Comparison of ENCODE assay signal across 1 cellular context in genomic region chr10:102422586-102423129, GRCh38.
TF ChIP-seq lines count a peak whose summit lies in the region.

No MANE protein-coding gene starts in this region.

TF ChIP-seq in HepG2, 621 proteins besides CTCF, POLR2A, EP300 and RAD21 (continued from another document and continues in another):
- no peak for TF ChIP-seq CBX2 (IDR thresholded peaks at IDR 0.05; ENCODE audit: low read depth, low read length)
- no peak for TF ChIP-seq CBX2 (CRISPR knock-in tag; IDR thresholded peaks at IDR 0.05; ENCODE audit: low read depth)
- TF ChIP-seq ZNF350 (CRISPR knock-in tag; IDR thresholded peaks at IDR 0.05; ENCODE audit: borderline replicate concordance, low read depth), result no peak; the same call in 1 of the 2 replicates
- TF ChIP-seq KMT2A (CRISPR knock-in tag; IDR thresholded peaks at IDR 0.05), result peak; percentile 80
- TF ChIP-seq MAF1 (CRISPR knock-in tag; IDR thresholded peaks at IDR 0.05; ENCODE audit: borderline replicate concordance), result no peak
- TF ChIP-seq, protein P1, sequence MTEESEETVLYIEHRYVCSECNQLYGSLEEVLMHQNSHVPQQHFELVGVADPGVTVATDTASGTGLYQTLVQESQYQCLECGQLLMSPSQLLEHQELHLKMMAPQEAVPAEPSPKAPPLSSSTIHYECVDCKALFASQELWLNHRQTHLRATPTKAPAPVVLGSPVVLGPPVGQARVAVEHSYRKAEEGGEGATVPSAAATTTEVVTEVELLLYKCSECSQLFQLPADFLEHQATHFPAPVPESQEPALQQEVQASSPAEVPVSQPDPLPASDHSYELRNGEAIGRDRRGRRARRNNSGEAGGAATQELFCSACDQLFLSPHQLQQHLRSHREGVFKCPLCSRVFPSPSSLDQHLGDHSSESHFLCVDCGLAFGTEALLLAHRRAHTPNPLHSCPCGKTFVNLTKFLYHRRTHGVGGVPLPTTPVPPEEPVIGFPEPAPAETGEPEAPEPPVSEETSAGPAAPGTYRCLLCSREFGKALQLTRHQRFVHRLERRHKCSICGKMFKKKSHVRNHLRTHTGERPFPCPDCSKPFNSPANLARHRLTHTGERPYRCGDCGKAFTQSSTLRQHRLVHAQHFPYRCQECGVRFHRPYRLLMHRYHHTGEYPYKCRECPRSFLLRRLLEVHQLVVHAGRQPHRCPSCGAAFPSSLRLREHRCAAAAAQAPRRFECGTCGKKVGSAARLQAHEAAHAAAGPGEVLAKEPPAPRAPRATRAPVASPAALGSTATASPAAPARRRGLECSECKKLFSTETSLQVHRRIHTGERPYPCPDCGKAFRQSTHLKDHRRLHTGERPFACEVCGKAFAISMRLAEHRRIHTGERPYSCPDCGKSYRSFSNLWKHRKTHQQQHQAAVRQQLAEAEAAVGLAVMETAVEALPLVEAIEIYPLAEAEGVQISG (CRISPR knock-in tag; IDR thresholded peaks at IDR 0.05), result peak; percentile 98
- no peak for TF ChIP-seq IRX3 (CRISPR knock-in tag; IDR thresholded peaks at IDR 0.05; ENCODE audit: borderline replicate concordance, low read depth)
- peak; percentile 90; the same call in 1 of the 2 replicates for TF ChIP-seq TMF1 (CRISPR knock-in tag; IDR thresholded peaks at IDR 0.05; ENCODE audit: low read depth)
- TF ChIP-seq HMG20B (CRISPR knock-in tag; conservative IDR thresholded peaks at IDR 0.05), result no peak
- TF ChIP-seq SP4 (CRISPR knock-in tag; IDR thresholded peaks at IDR 0.05), result no peak
- TF ChIP-seq ZNF33A (CRISPR knock-in tag; IDR thresholded peaks at IDR 0.05; ENCODE audit: borderline replicate concordance), result no peak
- no peak for TF ChIP-seq ZNF124 (CRISPR knock-in tag; IDR thresholded peaks at IDR 0.05)
- TF ChIP-seq, protein P2, sequence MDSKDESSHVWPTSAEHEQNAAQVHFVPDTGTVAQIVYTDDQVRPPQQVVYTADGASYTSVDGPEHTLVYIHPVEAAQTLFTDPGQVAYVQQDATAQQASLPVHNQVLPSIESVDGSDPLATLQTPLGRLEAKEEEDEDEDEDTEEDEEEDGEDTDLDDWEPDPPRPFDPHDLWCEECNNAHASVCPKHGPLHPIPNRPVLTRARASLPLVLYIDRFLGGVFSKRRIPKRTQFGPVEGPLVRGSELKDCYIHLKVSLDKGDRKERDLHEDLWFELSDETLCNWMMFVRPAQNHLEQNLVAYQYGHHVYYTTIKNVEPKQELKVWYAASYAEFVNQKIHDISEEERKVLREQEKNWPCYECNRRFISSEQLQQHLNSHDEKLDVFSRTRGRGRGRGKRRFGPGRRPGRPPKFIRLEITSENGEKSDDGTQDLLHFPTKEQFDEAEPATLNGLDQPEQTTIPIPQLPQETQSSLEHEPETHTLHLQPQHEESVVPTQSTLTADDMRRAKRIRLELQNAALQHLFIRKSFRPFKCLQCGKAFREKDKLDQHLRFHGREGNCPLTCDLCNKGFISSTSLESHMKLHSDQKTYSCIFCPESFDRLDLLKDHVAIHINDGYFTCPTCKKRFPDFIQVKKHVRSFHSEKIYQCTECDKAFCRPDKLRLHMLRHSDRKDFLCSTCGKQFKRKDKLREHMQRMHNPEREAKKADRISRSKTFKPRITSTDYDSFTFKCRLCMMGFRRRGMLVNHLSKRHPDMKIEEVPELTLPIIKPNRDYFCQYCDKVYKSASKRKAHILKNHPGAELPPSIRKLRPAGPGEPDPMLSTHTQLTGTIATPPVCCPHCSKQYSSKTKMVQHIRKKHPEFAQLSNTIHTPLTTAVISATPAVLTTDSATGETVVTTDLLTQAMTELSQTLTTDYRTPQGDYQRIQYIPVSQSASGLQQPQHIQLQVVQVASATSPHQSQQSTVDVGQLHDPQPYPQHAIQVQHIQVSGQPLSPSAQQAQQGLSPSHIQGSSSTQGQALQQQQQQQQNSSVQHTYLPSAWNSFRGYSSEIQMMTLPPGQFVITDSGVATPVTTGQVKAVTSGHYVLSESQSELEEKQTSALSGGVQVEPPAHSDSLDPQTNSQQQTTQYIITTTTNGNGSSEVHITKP (CRISPR knock-in tag; IDR thresholded peaks at IDR 0.05; ENCODE audit: low read depth), result peak; percentile 78
- TF ChIP-seq ZNF572 (CRISPR knock-in tag; IDR thresholded peaks at IDR 0.05), result no peak
- peak; percentile 89 for TF ChIP-seq ZFY (CRISPR knock-in tag; IDR thresholded peaks at IDR 0.05)
- no peak for TF ChIP-seq ZNF850 (CRISPR knock-in tag; conservative IDR thresholded peaks at IDR 0.05)
- no peak for TF ChIP-seq ZNF720 (CRISPR knock-in tag; IDR thresholded peaks at IDR 0.05)
- TF ChIP-seq ZNF883 (CRISPR knock-in tag; IDR thresholded peaks at IDR 0.05; ENCODE audit: not compliant biosample characterization), result peak; percentile 78
- TF ChIP-seq, protein P3, sequence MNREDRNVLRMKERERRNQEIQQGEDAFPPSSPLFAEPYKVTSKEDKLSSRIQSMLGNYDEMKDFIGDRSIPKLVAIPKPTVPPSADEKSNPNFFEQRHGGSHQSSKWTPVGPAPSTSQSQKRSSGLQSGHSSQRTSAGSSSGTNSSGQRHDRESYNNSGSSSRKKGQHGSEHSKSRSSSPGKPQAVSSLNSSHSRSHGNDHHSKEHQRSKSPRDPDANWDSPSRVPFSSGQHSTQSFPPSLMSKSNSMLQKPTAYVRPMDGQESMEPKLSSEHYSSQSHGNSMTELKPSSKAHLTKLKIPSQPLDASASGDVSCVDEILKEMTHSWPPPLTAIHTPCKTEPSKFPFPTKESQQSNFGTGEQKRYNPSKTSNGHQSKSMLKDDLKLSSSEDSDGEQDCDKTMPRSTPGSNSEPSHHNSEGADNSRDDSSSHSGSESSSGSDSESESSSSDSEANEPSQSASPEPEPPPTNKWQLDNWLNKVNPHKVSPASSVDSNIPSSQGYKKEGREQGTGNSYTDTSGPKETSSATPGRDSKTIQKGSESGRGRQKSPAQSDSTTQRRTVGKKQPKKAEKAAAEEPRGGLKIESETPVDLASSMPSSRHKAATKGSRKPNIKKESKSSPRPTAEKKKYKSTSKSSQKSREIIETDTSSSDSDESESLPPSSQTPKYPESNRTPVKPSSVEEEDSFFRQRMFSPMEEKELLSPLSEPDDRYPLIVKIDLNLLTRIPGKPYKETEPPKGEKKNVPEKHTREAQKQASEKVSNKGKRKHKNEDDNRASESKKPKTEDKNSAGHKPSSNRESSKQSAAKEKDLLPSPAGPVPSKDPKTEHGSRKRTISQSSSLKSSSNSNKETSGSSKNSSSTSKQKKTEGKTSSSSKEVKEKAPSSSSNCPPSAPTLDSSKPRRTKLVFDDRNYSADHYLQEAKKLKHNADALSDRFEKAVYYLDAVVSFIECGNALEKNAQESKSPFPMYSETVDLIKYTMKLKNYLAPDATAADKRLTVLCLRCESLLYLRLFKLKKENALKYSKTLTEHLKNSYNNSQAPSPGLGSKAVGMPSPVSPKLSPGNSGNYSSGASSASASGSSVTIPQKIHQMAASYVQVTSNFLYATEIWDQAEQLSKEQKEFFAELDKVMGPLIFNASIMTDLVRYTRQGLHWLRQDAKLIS (CRISPR knock-in tag; IDR thresholded peaks at IDR 0.05), result no peak
- TF ChIP-seq ZC3H13 (CRISPR knock-in tag; IDR thresholded peaks at IDR 0.05), result no peak
- peak; percentile 75; the same call in 1 of the 2 replicates for TF ChIP-seq ZBTB38 (CRISPR knock-in tag; IDR thresholded peaks at IDR 0.05)
- TF ChIP-seq ZNF317 (CRISPR knock-in tag; IDR thresholded peaks at IDR 0.05), result no peak
- peak; percentile 90 for TF ChIP-seq TFDP2 (CRISPR knock-in tag; IDR thresholded peaks at IDR 0.05)
- TF ChIP-seq PBX3 (CRISPR knock-in tag; IDR thresholded peaks at IDR 0.05; ENCODE audit: borderline replicate concordance), result no peak
- TF ChIP-seq THAP11 (CRISPR knock-in tag; IDR thresholded peaks at IDR 0.05), result peak; percentile 80
- TF ChIP-seq ZNF501 (CRISPR knock-in tag; IDR thresholded peaks at IDR 0.05), result no peak; the same call in 1 of the 2 replicates
- no peak for TF ChIP-seq ZNF337 (CRISPR knock-in tag; IDR thresholded peaks at IDR 0.05; ENCODE audit: borderline replicate concordance, low read depth)
- TF ChIP-seq ZSCAN29 (CRISPR knock-in tag; conservative IDR thresholded peaks at IDR 0.05), result 0 out of 2 replicates have a peak, but pooled peaks have one; percentile 49
- TF ChIP-seq BHLHE40 (IDR thresholded peaks at IDR 0.05; ENCODE audit: low read length), result peak; percentile 56; the same call in 1 of the 2 replicates
- peak; percentile 83 for TF ChIP-seq ZNF792 (CRISPR knock-in tag; IDR thresholded peaks at IDR 0.05)
- no peak for TF ChIP-seq TEAD2 (CRISPR knock-in tag; IDR thresholded peaks at IDR 0.05)
- peak; percentile 34; the same call in 1 of the 2 replicates for TF ChIP-seq HNF1B (CRISPR knock-in tag; IDR thresholded peaks at IDR 0.05)
- peak; percentile 86 for TF ChIP-seq YY1 (IDR thresholded peaks at IDR 0.05; ENCODE audit: insufficient read depth, insufficient replicate concordance, low read depth, low read length)
- TF ChIP-seq MAZ (IDR thresholded peaks at IDR 0.05; ENCODE audit: borderline replicate concordance, low read depth, low read length), result no peak
- TF ChIP-seq MAZ (CRISPR knock-in tag; IDR thresholded peaks at IDR 0.05; ENCODE audit: low read depth), result peak; percentile 61; the same call in 1 of the 2 replicates
- no peak for TF ChIP-seq NFE2 (CRISPR knock-in tag; IDR thresholded peaks at IDR 0.05)
- no peak for TF ChIP-seq CHD2 (IDR thresholded peaks at IDR 0.05; ENCODE audit: low read depth, low read length)
- TF ChIP-seq MTF1 (CRISPR knock-in tag; IDR thresholded peaks at IDR 0.05), result peak; percentile 34; the same call in 1 of the 2 replicates
- TF ChIP-seq, protein P4, sequence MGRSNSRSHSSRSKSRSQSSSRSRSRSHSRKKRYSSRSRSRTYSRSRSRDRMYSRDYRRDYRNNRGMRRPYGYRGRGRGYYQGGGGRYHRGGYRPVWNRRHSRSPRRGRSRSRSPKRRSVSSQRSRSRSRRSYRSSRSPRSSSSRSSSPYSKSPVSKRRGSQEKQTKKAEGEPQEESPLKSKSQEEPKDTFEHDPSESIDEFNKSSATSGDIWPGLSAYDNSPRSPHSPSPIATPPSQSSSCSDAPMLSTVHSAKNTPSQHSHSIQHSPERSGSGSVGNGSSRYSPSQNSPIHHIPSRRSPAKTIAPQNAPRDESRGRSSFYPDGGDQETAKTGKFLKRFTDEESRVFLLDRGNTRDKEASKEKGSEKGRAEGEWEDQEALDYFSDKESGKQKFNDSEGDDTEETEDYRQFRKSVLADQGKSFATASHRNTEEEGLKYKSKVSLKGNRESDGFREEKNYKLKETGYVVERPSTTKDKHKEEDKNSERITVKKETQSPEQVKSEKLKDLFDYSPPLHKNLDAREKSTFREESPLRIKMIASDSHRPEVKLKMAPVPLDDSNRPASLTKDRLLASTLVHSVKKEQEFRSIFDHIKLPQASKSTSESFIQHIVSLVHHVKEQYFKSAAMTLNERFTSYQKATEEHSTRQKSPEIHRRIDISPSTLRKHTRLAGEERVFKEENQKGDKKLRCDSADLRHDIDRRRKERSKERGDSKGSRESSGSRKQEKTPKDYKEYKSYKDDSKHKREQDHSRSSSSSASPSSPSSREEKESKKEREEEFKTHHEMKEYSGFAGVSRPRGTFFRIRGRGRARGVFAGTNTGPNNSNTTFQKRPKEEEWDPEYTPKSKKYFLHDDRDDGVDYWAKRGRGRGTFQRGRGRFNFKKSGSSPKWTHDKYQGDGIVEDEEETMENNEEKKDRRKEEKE (IDR thresholded peaks at IDR 0.05), result no peak
- TF ChIP-seq ZBTB43 (CRISPR knock-in tag; conservative IDR thresholded peaks at IDR 0.05), result no peak; the same call in 1 of the 2 replicates
- 0 out of 2 replicates have a peak, but pooled peaks have one; percentile 30 for TF ChIP-seq NFE2L1 (CRISPR knock-in tag; IDR thresholded peaks at IDR 0.05; ENCODE audit: borderline replicate concordance)
- no peak for TF ChIP-seq SOX13 (IDR thresholded peaks at IDR 0.05)
- peak in 1 of 2 experiments; percentile 58; a peak in 2 of 4 replicates for TF ChIP-seq SOX13 (CRISPR knock-in tag; conservative IDR thresholded peaks at IDR 0.05 in 1 of 2, IDR thresholded peaks at IDR 0.05 in 1 of 2)
- TF ChIP-seq REXO4 (CRISPR knock-in tag; IDR thresholded peaks at IDR 0.05; ENCODE audit: borderline replicate concordance), result no peak
- no peak for TF ChIP-seq SNRNP70 (IDR thresholded peaks at IDR 0.05; ENCODE audit: low read depth, low read length)
- TF ChIP-seq MAFF (IDR thresholded peaks at IDR 0.05; ENCODE audit: low read depth, low read length), result no peak
